ENCODE assay signal across 10 cellular contexts in genomic region chr6:446418-447366, GRCh38. TPM values are rescaled to one million over a fixed set of nuclear protein-coding genes. Genes with fewer than 3 reads are reported as not detected.
DNase-seq lines count a peak whose midpoint lies in the region; ATAC-seq and TF ChIP-seq lines count a peak whose summit lies in the region.
"Had no signal": no experiment of that assay in that cellular context is flagged by ENCODE, and none has a peak within 500 bp of the region (broad histone marks: within the 10 kb centered on the region; RNA-seq: fewer than 3 reads in every experiment).

No MANE protein-coding gene starts in this region.

- DNase-seq in AG20443 (ENCODE audit: low spot score) = peak; percentile 34
- no peak for DNase-seq in activated B cell treated with CpG ODN at 0.5 μM for 24 hours
- peak; percentile 45 to 70 (median 61) for DNase-seq in activated naive CD4-positive, alpha-beta T cell (lab: John Stamatoyannopoulos, UW)
- DNase-seq in stimulated activated CD4-positive, alpha-beta T cell treated with anti-CD3 and anti-CD28 coated beads, Interleukin-15, amount 100 ng/mL, for 48 hours (ENCODE audit: low read depth in 2 of 2) = peak; percentile 89 to 90
- DNase-seq: NCI-H446 had no signal

- H3K4me3 Mint-ChIP-seq in activated B cell treated with CpG ODN at 0.5 μM for 24 hours = no peak overlapping the region

- no peak for TF ChIP-seq CTCF in activated B cell treated with CpG ODN at 0.5 μM for 24 hours (IDR thresholded peaks at IDR 0.05)

- no peaks in the 10 kb centered on the region for H3K9me3 Mint-ChIP-seq in activated B cell treated with CpG ODN at 0.5 μM for 24 hours

- CTCF ChIA-PET in activated B cell treated with CpG ODN at 0.5 μM for 24 hours (lab: Charles Lee) = no interaction called here

- no peaks in the 10 kb centered on the region for H3K27me3 Mint-ChIP-seq in activated B cell treated with CpG ODN at 0.5 μM for 24 hours

- H3K36me3 Mint-ChIP-seq in activated B cell treated with CpG ODN at 0.5 μM for 24 hours (ENCODE audit: low read depth) = no peaks in the 10 kb centered on the region

- ATAC-seq in activated B cell treated with CpG ODN at 0.5 μM for 24 hours (ENCODE audit: low read depth) = peak; percentile 54
- no peak for ATAC-seq in GM19395 (IDR thresholded peaks at IDR 0.05; ENCODE audit: unreplicated experiment)
- no peak for ATAC-seq in GM18520 (IDR thresholded peaks at IDR 0.05; ENCODE audit: unreplicated experiment)
- no peak for ATAC-seq in HG02870 (IDR thresholded peaks at IDR 0.05; ENCODE audit: unreplicated experiment)
- no peak for ATAC-seq in GM19351 (IDR thresholded peaks at IDR 0.05; ENCODE audit: unreplicated experiment)
- ATAC-seq: A549 had no signal

- POLR2A ChIA-PET in activated B cell treated with CpG ODN at 0.5 μM for 24 hours (lab: Charles Lee) = no interaction called here

- intact Hi-C loops in activated B cell treated with CpG ODN at 0.5 μM for 24 hours (cut with micrococcal nuclease) = no loop called here

- H3K27ac Mint-ChIP-seq in activated B cell treated with CpG ODN at 0.5 μM for 24 hours = no peak overlapping the region

- peaks cover 14% of the 10 kb centered on the region for H3K4me1 Mint-ChIP-seq in activated B cell treated with CpG ODN at 0.5 μM for 24 hours

RNA-seq across cellular contexts. Expression of gene IRF4, which starts 55.1 kb away (rescaled TPM):
- total RNA-seq in activated B cell treated with CpG ODN at 0.5 μM for 24 hours = 417 and 426 TPM in 2 replicates
